ENCODE assay signal across 23 cellular contexts in the genomic region with DNA sequence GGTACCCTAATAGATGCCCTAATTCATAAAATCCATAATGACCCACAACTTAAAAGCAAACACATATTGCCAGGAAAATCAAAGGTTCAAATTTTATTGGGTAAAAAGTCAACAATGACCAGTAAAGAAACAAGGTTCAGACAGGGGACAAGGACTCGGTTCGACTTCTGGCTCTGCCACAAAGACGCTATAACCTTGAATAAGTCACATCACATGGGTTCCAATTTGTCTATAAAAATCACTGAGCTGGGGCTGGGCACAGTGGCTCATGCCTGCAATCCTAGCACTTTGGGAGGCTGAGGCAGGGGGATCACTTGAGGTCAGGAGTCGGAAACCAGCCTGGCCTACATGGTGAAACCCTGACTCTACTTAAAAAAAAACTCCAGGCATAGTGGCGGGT.
A peak's percentile ranks its signal among the peaks of the same experiment; 100 is the strongest.
DNase-seq lines count a peak whose midpoint lies in the region; ATAC-seq, FAIRE-seq and TF ChIP-seq lines count a peak whose summit lies in the region.
"Had no signal": no experiment of that assay in that cellular context is flagged by ENCODE, and none has a peak within 500 bp of the region (broad histone marks: within the 10 kb centered on the region; RNA-seq: fewer than 3 reads in every experiment).

No MANE protein-coding gene starts in this region.

- peaks cover 2% of the 10 kb centered on the region; the same call in 1 of the 2 replicates for H3K4me1 ChIP-seq in Panc1 (ENCODE audit: control insufficient read depth, insufficient read depth, low read length)
- H3K4me1 ChIP-seq in endodermal cell (ENCODE audit: control insufficient read depth, insufficient read depth, low read length) = peaks cover 5% of the 10 kb centered on the region
- no peaks in the 10 kb centered on the region for H3K4me1 ChIP-seq in H9 (ENCODE audit: insufficient read depth, low read length)
- H3K4me1 ChIP-seq: gastroesophageal sphincter, SJCRH30 had no signal

- H3K27me3 Mint-ChIP-seq in activated naive CD4-positive, alpha-beta T cell treated with anti-CD3 and anti-CD28 coated beads, Interleukin-2, amount 50 U/mL, for 24 hours = no peaks in the 10 kb centered on the region
- H3K27me3 Mint-ChIP-seq in endodermal cell (ENCODE audit: insufficient read depth) (no peaks in the 10 kb centered on the region), progenitor cell of endocrine pancreas (no peaks in the 10 kb centered on the region), H9 (ENCODE audit: low read depth) (no peaks in the 10 kb centered on the region)
- H3K27me3 Mint-ChIP-seq: stimulated activated memory B cell treated with anti-CD40 and anti-IgM and Interleukin-4, amounts not matched to agents 10 μg/mL and 1 μg/mL and 100 μg/mL, for 72 hours had no signal

- peaks cover 1% of the 10 kb centered on the region; the same call in 1 of the 2 replicates for H3K79me2 ChIP-seq in H9 (ENCODE audit: insufficient read depth, low read length)

- FAIRE-seq in GM12892 (lab: Jason Lieb, UNC) = no peak
- FAIRE-seq: G401.6 had no signal

- no peaks in the 10 kb centered on the region for H3K9me3 Mint-ChIP-seq in activated naive CD4-positive, alpha-beta T cell treated with anti-CD3 and anti-CD28 coated beads, Interleukin-2, amount 50 U/mL, for 24 hours
- H3K9me3 Mint-ChIP-seq in endodermal cell = no peaks in the 10 kb centered on the region
- no peaks in the 10 kb centered on the region for H3K9me3 Mint-ChIP-seq in progenitor cell of endocrine pancreas (ENCODE audit: low read depth)
- H3K9me3 Mint-ChIP-seq in H9 = no peaks in the 10 kb centered on the region
- H3K9me3 Mint-ChIP-seq: stimulated activated memory B cell treated with anti-CD40 and anti-IgM and Interleukin-4, amounts not matched to agents 10 μg/mL and 1 μg/mL and 100 μg/mL, for 72 hours had no signal

- H2BK15ac ChIP-seq in H9 (ENCODE audit: low read depth, low read length) = no peak overlapping the region

- peaks cover 25% of the 10 kb centered on the region for H3K36me3 Mint-ChIP-seq in activated naive CD4-positive, alpha-beta T cell treated with anti-CD3 and anti-CD28 coated beads, Interleukin-2, amount 50 U/mL, for 24 hours
- peaks cover 64% of the 10 kb centered on the region for H3K36me3 Mint-ChIP-seq in endodermal cell (ENCODE audit: low read depth)
- peaks cover 26% of the 10 kb centered on the region for H3K36me3 Mint-ChIP-seq in progenitor cell of endocrine pancreas (ENCODE audit: insufficient read depth)
- H3K36me3 Mint-ChIP-seq in H9 (ENCODE audit: insufficient read depth in 1 of 3, low read depth in 3 of 3) = peaks cover 16 to 47% (median 30%) of the 10 kb centered on the region in 3 experiments; a peak in 6 of 7 replicates

- no peak overlapping the region for H3K18ac ChIP-seq in H9 (ENCODE audit: insufficient read length, low read depth, low read length)

- DNase-seq in activated naive CD4-positive, alpha-beta T cell treated with Interleukin-2 at 50 U/mL for 16 hours = no peak
- DNase-seq in Panc1 (ENCODE audit: low read depth, low spot score) = no peak
- DNase-seq in endodermal cell = no peak
- DNase-seq in progenitor cell of endocrine pancreas (ENCODE audit: low spot score, unreplicated experiment) = no peak
- no peak for DNase-seq in H9
- no peak for DNase-seq in GM12892 (ENCODE audit: insufficient read length)
- DNase-seq: activated gamma-delta T cell treated with Interleukin-2 at 50 U/mL for 16 hours, BE2C, DMS79, kidney glomerular epithelial cell, NCI-H2107, NCI-H748 treated with DMSO at 0.1 percent for 48 hours, SJCRH30, substantia nigra, SW 1271, upper lobe of left lung had no signal

- no peak for TF ChIP-seq POLR2A in GM12892 (IDR thresholded peaks at IDR 0.05; ENCODE audit: low read depth, low read length)

- no peak overlapping the region for H4K5ac ChIP-seq in H9 (ENCODE audit: insufficient read length, low read depth, low read length)

- H3K4me2 ChIP-seq in H9 (ENCODE audit: insufficient read depth, insufficient read length, low read length) = no peak overlapping the region

- H3K56ac ChIP-seq in H9 (ENCODE audit: insufficient read length, low read depth, low read length) = no peak overlapping the region

- H3K23me2 ChIP-seq in H9 (ENCODE audit: insufficient read length, low read depth, low read length, poor library complexity, severe bottlenecking) = no peaks in the 10 kb centered on the region

- H2AFZ ChIP-seq in H9 (ENCODE audit: low read length) = no peak overlapping the region

- ATAC-seq in Panc1 = no peak
- no peak for ATAC-seq in GM19397 (IDR thresholded peaks at IDR 0.05; ENCODE audit: unreplicated experiment)
- ATAC-seq: activated CD4-positive, CD25-positive, alpha-beta regulatory T cell treated with anti-CD3 and anti-CD28 coated beads, Interleukin-2, amount 50 U/mL, for 24 hours; gastroesophageal sphincter; stimulated activated memory B cell treated with anti-CD40 and anti-IgM and Interleukin-4, amounts not matched to agents 10 μg/mL and 1 μg/mL and 100 μg/mL, for 72 hours had no signal

- H3K9ac ChIP-seq in endodermal cell (ENCODE audit: extremely low read depth, low read length, poor library complexity, severe bottlenecking) = no peak overlapping the region
- no peak overlapping the region for H3K9ac ChIP-seq in H9 (ENCODE audit: extremely low read depth, insufficient read length, low read length)

- no peak overlapping the region for H3K4ac ChIP-seq in H9 (ENCODE audit: low read depth, low read length)

- no peaks in the 10 kb centered on the region for H4K20me1 ChIP-seq in H9 (ENCODE audit: control insufficient read depth, insufficient read depth, insufficient read length)

- POLR2A ChIA-PET in Panc1 (lab: Charles Lee) = no interaction called here

- CTCF ChIA-PET in Panc1 (lab: Charles Lee) = no interaction called here

- no peak overlapping the region for H2BK20ac ChIP-seq in H9 (ENCODE audit: low read depth, low read length, poor library complexity, severe bottlenecking)

- H3K36me3 ChIP-seq in Panc1 (ENCODE audit: control insufficient read depth, insufficient read depth, low read length) (no peaks in the 10 kb centered on the region), endodermal cell (ENCODE audit: control insufficient read depth, insufficient read depth, low read length) (peaks cover 76% of the 10 kb centered on the region)
- H3K36me3 ChIP-seq: SJCRH30 had no signal

- H3T11ph ChIP-seq in H9 (ENCODE audit: low read length) = no peak overlapping the region

- TF ChIP-seq CTCF in Panc1 (IDR thresholded peaks at IDR 0.05) (no peak), endodermal cell (conservative IDR thresholded peaks at IDR 0.05) (no peak), progenitor cell of endocrine pancreas (IDR thresholded peaks at IDR 0.05; ENCODE audit: unreplicated experiment) (no peak), H9 (conservative IDR thresholded peaks at IDR 0.05) (no peak)

- no peak overlapping the region for H3K4me3 Mint-ChIP-seq in activated naive CD4-positive, alpha-beta T cell treated with anti-CD3 and anti-CD28 coated beads, Interleukin-2, amount 50 U/mL, for 24 hours
- H3K4me3 Mint-ChIP-seq in endodermal cell (no peak overlapping the region), progenitor cell of endocrine pancreas (ENCODE audit: low read depth) (no peak overlapping the region), H9 (no peak overlapping the region)
- H3K4me3 Mint-ChIP-seq: stimulated activated memory B cell treated with anti-CD40 and anti-IgM and Interleukin-4, amounts not matched to agents 10 μg/mL and 1 μg/mL and 100 μg/mL, for 72 hours had no signal

- H4K91ac ChIP-seq in H9 (ENCODE audit: insufficient read length, low read depth, low read length) = no peak overlapping the region

- H3K27me3 ChIP-seq in Panc1 (ENCODE audit: control insufficient read depth, insufficient read depth, low read length) = no peaks in the 10 kb centered on the region
- H3K27me3 ChIP-seq in endodermal cell (ENCODE audit: control insufficient read depth, insufficient read depth, low read length, poor library complexity, severe bottlenecking) = no peaks in the 10 kb centered on the region
- no peaks in the 10 kb centered on the region for H3K27me3 ChIP-seq in H9 (ENCODE audit: insufficient read depth, low read length)
- H3K27me3 ChIP-seq: BE2C, gastroesophageal sphincter, SJCRH30, upper lobe of left lung had no signal

- no peak overlapping the region for H2BK5ac ChIP-seq in H9 (ENCODE audit: insufficient read length, low read length)

- 98 to 100% methylated on average over 3 to 5 of the region's 5 CpGs for WGBS in endodermal cell (ENCODE audit: insufficient coverage in 1 of 2, insufficient read length in 1 of 2), 2 experiments
- no CpG with 5 or more reads among the region's 5 CpGs for WGBS in H9 (ENCODE audit: extremely low coverage, insufficient read length, low lambda C conversion rate)

- H2BK120ac ChIP-seq in H9 (ENCODE audit: low read depth, low read length, poor library complexity, severe bottlenecking) = no peak overlapping the region

- H3K14ac ChIP-seq in H9 (ENCODE audit: insufficient read depth, low read length) = no peak overlapping the region

- H3K9me3 ChIP-seq in Panc1 (ENCODE audit: control insufficient read depth, insufficient read depth, low read depth, low read length) = no peaks in the 10 kb centered on the region
- H3K9me3 ChIP-seq in endodermal cell (ENCODE audit: control insufficient read depth, low read length) = no peaks in the 10 kb centered on the region
- no peaks in the 10 kb centered on the region for H3K9me3 ChIP-seq in H9 (ENCODE audit: control insufficient read depth, low read depth, low read length)
- H3K9me3 ChIP-seq: BE2C, gastroesophageal sphincter, SJCRH30, upper lobe of left lung had no signal

- H2AK5ac ChIP-seq in H9 (ENCODE audit: insufficient read length, low read length) = no peak overlapping the region

- no peaks in the 10 kb centered on the region for H3K79me1 ChIP-seq in H9 (ENCODE audit: insufficient read depth, low read depth, low read length, poor library complexity, severe bottlenecking)

- H4K8ac ChIP-seq in H9 (replicated peaks; ENCODE audit: insufficient read length, low read depth, low read length) = no peak overlapping the region

- no peak overlapping the region for H3K23ac ChIP-seq in H9 (ENCODE audit: insufficient read length, low read depth, low read length)

- H3K4me1 Mint-ChIP-seq in activated naive CD4-positive, alpha-beta T cell treated with anti-CD3 and anti-CD28 coated beads, Interleukin-2, amount 50 U/mL, for 24 hours = peaks cover 61% of the 10 kb centered on the region
- peaks cover 16% of the 10 kb centered on the region for H3K4me1 Mint-ChIP-seq in endodermal cell
- H3K4me1 Mint-ChIP-seq in progenitor cell of endocrine pancreas (ENCODE audit: low read depth) = peaks cover 13% of the 10 kb centered on the region
- peaks cover 21 to 24% of the 10 kb centered on the region in 2 experiments for H3K4me1 Mint-ChIP-seq in H9

- H3K27ac ChIP-seq in Panc1 (ENCODE audit: low read length) (peak overlapping the region; percentile 48), endodermal cell (ENCODE audit: low read depth, low read length) (no peak overlapping the region), H9 (ENCODE audit: insufficient read length, low read depth, low read length) (no peak overlapping the region)
- H3K27ac ChIP-seq: gastroesophageal sphincter, SJCRH30, upper lobe of left lung had no signal

- H3K4me3 ChIP-seq in Panc1 (ENCODE audit: low read depth in 2 of 2, low read length in 2 of 2) = no peak overlapping the region
- no peak overlapping the region for H3K4me3 ChIP-seq in endodermal cell (ENCODE audit: low read length)
- H3K4me3 ChIP-seq: gastroesophageal sphincter, lung, SJCRH30, upper lobe of left lung had no signal

- BruUV-seq in Panc1 (replicated peaks; lab: Mats Ljungman, UMichigan) = no TSS peak

- no peak overlapping the region for H2BK12ac ChIP-seq in H9 (ENCODE audit: insufficient read length, low read depth, low read length)

- intact Hi-C loops in Panc1 (cut with micrococcal nuclease; ENCODE audit: unreplicated experiment) = no loop called here

- in situ Hi-C loops in Panc1 (cut with HindIII; ENCODE audit: low pct_unique_long_range_greater_than_20kb, low sequenced_read_pairs) = no loop called here

- peak overlapping the region; percentile 75 for H3K27ac Mint-ChIP-seq in activated naive CD4-positive, alpha-beta T cell treated with anti-CD3 and anti-CD28 coated beads, Interleukin-2, amount 50 U/mL, for 24 hours
- H3K27ac Mint-ChIP-seq in endodermal cell (peak overlapping the region; percentile 44), progenitor cell of endocrine pancreas (peak overlapping the region; percentile 57), H9 (peak overlapping the region in 1 of 3 experiments; percentile 67; a peak in 1 of 7 replicates)
- H3K27ac Mint-ChIP-seq: stimulated activated memory B cell treated with anti-CD40 and anti-IgM and Interleukin-4, amounts not matched to agents 10 μg/mL and 1 μg/mL and 100 μg/mL, for 72 hours had no signal
